1 cellular context compared by ENCODE assay signal in genomic region chr1:21534674-21535378, GRCh38.
TF ChIP-seq lines count a peak whose summit lies in the region.

No MANE protein-coding gene starts in this region.

TF ChIP-seq in GM23338, 12 proteins besides CTCF, POLR2A, EP300 and RAD21:
- no peak for TF ChIP-seq ZNF462 (CRISPR knock-in tag; IDR thresholded peaks at IDR 0.05)
- TF ChIP-seq, protein P1, sequence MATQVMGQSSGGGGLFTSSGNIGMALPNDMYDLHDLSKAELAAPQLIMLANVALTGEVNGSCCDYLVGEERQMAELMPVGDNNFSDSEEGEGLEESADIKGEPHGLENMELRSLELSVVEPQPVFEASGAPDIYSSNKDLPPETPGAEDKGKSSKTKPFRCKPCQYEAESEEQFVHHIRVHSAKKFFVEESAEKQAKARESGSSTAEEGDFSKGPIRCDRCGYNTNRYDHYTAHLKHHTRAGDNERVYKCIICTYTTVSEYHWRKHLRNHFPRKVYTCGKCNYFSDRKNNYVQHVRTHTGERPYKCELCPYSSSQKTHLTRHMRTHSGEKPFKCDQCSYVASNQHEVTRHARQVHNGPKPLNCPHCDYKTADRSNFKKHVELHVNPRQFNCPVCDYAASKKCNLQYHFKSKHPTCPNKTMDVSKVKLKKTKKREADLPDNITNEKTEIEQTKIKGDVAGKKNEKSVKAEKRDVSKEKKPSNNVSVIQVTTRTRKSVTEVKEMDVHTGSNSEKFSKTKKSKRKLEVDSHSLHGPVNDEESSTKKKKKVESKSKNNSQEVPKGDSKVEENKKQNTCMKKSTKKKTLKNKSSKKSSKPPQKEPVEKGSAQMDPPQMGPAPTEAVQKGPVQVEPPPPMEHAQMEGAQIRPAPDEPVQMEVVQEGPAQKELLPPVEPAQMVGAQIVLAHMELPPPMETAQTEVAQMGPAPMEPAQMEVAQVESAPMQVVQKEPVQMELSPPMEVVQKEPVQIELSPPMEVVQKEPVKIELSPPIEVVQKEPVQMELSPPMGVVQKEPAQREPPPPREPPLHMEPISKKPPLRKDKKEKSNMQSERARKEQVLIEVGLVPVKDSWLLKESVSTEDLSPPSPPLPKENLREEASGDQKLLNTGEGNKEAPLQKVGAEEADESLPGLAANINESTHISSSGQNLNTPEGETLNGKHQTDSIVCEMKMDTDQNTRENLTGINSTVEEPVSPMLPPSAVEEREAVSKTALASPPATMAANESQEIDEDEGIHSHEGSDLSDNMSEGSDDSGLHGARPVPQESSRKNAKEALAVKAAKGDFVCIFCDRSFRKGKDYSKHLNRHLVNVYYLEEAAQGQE (IDR thresholded peaks at IDR 0.05; ENCODE audit: unreplicated experiment) = peak; percentile 55
